In genomic region chr9:15469862-15470261, GRCh38 we compare ENCODE assay signal across 29 cellular contexts. TPM values are rescaled to one million over a fixed set of nuclear protein-coding genes. Genes with fewer than 3 reads are reported as not detected.
DNase-seq lines count a peak whose midpoint lies in the region; ATAC-seq, FAIRE-seq and TF ChIP-seq lines count a peak whose summit lies in the region.
"Had no signal": no experiment of that assay in that cellular context is flagged by ENCODE, and none has a peak within 500 bp of the region (broad histone marks: within the 10 kb centered on the region; RNA-seq: fewer than 3 reads in every experiment).

No MANE protein-coding gene starts in this region.

- no peaks in the 10 kb centered on the region for H3K4me1 ChIP-seq in GM12878 (ENCODE audit: control insufficient read depth, insufficient read depth, low read length)
- H3K4me1 ChIP-seq in neural progenitor cell, result no peaks in the 10 kb centered on the region
- H3K4me1 ChIP-seq: gastrocnemius medialis, left lung had no signal

- no peak overlapping the region for H3K27ac Mint-ChIP-seq in neural progenitor cell
- H3K27ac Mint-ChIP-seq: activated CD8-positive, alpha-beta T cell treated with anti-CD3 and anti-CD28 coated beads for 36 hours had no signal

- H3K27ac ChIP-seq in GM12878 (ENCODE audit: control insufficient read depth, insufficient read depth) (no peak overlapping the region), neural progenitor cell (peak overlapping the region; percentile 49)
- H3K27ac ChIP-seq: coronary artery, esophagus muscularis mucosa, gastrocnemius medialis, left lung, RWPE1, skin epidermis, stomach had no signal

- peaks cover 31% of the 10 kb centered on the region for H3K36me3 Mint-ChIP-seq in neural progenitor cell

- CTCF ChIA-PET in GM12878 (lab: Yijun Ruan, JAX), result interaction anchor here (1.1 to 6.4 kb wide), 6 partner anchors 12 to 70 kb away, joined by 3 to 34 read pairs (median 4); no protein-coding TSS in a partner anchor

- H2AFZ ChIP-seq in GM12878 (ENCODE audit: control insufficient read depth, low read depth, low read length) (no peak overlapping the region), neural progenitor cell (replicated peaks) (no peak overlapping the region)

- H3K27me3 ChIP-seq in GM12878 (replicated peaks in 1 of 2; ENCODE audit: control insufficient read depth in 2 of 2, insufficient read depth in 2 of 2, low read length in 1 of 2) (no peaks in the 10 kb centered on the region), neural progenitor cell (no peaks in the 10 kb centered on the region)
- H3K27me3 ChIP-seq: esophagus muscularis mucosa, gastrocnemius medialis, left lung, stomach had no signal

- H3K9me3 ChIP-seq in GM12878 (replicated peaks; ENCODE audit: control insufficient read depth, insufficient read depth, low read length) (no peaks in the 10 kb centered on the region), neural progenitor cell (ENCODE audit: low read depth) (no peaks in the 10 kb centered on the region)
- H3K9me3 ChIP-seq: esophagus muscularis mucosa, gastrocnemius medialis, left lung, stomach had no signal

- no peak for FAIRE-seq in GM12878 (lab: Jason Lieb, UNC)

- H3K36me3 ChIP-seq in GM12878 (ENCODE audit: control insufficient read depth in 2 of 2, insufficient read depth in 2 of 2, low read length in 1 of 2) (peaks cover 5 to 41% of the 10 kb centered on the region in 2 experiments), neural progenitor cell (peaks cover 76% of the 10 kb centered on the region)

- H3K4me1 Mint-ChIP-seq in neural progenitor cell, result no peaks in the 10 kb centered on the region
- H3K4me1 Mint-ChIP-seq: H9, immature natural killer cell had no signal

- H3F3A ChIP-seq in neural progenitor cell (ENCODE audit: low read depth), result peaks cover 78% of the 10 kb centered on the region

- in situ Hi-C loops in GM12878 (cut with MboI), result no loop called here

- H3K79me2 ChIP-seq in GM12878 (ENCODE audit: control insufficient read depth, insufficient read depth, low read length) (no peaks in the 10 kb centered on the region), neural progenitor cell (ENCODE audit: low read depth) (peaks cover 7% of the 10 kb centered on the region)

- H3K9me3 Mint-ChIP-seq in neural progenitor cell, result no peaks in the 10 kb centered on the region
- H3K9me3 Mint-ChIP-seq: activated CD8-positive, alpha-beta T cell treated with anti-CD3 and anti-CD28 coated beads for 36 hours; H9; IgD-negative memory B cell; immature natural killer cell had no signal

- TF ChIP-seq CTCF in GM12878 (IDR thresholded peaks at IDR 0.05 in 2 of 3, conservative IDR thresholded peaks at IDR 0.05 in 1 of 3; ENCODE audit: control insufficient read depth in 2 of 3, extremely low read depth in 1 of 3, insufficient read depth in 1 of 3, low read depth in 3 of 3, low read length in 3 of 3), result no peak
- no peak for TF ChIP-seq CTCF in neural progenitor cell (IDR thresholded peaks at IDR 0.05)

- H3K9ac ChIP-seq in GM12878 (ENCODE audit: control insufficient read depth, insufficient read depth, low read length), result no peak overlapping the region
- no peak overlapping the region for H3K9ac ChIP-seq in neural progenitor cell

- no peaks in the 10 kb centered on the region for H3K27me3 Mint-ChIP-seq in neural progenitor cell (ENCODE audit: insufficient read depth, low read depth)
- H3K27me3 Mint-ChIP-seq: activated CD8-positive, alpha-beta T cell treated with anti-CD3 and anti-CD28 coated beads for 36 hours; IgD-negative memory B cell had no signal

- intact Hi-C loops in GM12878 (cut with micrococcal nuclease; ENCODE audit: unreplicated experiment), result no loop called here

- SMC1A ChIA-PET in GM12878 (lab: Charles Lee; ENCODE audit: uncharacterized antibody, unreplicated experiment), result interaction anchor here (0.7 to 3.9 kb wide), 8 partner anchors 10 to 63 kb away, joined by 3 to 28 read pairs (median 5); no protein-coding TSS in a partner anchor

- H3K4me2 ChIP-seq in GM12878 (ENCODE audit: control insufficient read depth, insufficient read depth), result no peak overlapping the region
- H3K4me2 ChIP-seq in neural progenitor cell, result no peak overlapping the region

- no TSS peak for BruUV-seq in GM12878 (replicated peaks; lab: Mats Ljungman, UMichigan)

- POLR2A ChIA-PET in GM12878 (lab: Charles Lee), result interaction anchor here (0.8 to 1.2 kb wide), 3 partner anchors 34 to 60 kb away, joined by 3 to 4 read pairs (median 3); no protein-coding TSS in a partner anchor

- DNase-seq in NCI-H748 treated with DMSO at 0.1 percent for 48 hours (lab: John Stamatoyannopoulos, UW) (peak; percentile 8), NCI-H748 (lab: John Stamatoyannopoulos, UW; ENCODE audit: unreplicated experiment) (no peak), EH (ENCODE audit: low read depth) (peak; percentile 15), GM12878 (ENCODE audit: low read depth, low spot score) (no peak), neural progenitor cell (ENCODE audit: low spot score) (no peak), NCI-H1436 (lab: John Stamatoyannopoulos, UW) (no peak)
- DNase-seq: activated CD4-positive, CD25-positive, alpha-beta regulatory T cell treated with anti-CD3 and anti-CD28 coated beads, Interleukin-2, amount 50 U/mL, for 72 hours; activated CD8-positive, alpha-beta T cell treated with anti-CD3 and anti-CD28 coated beads for 36 hours; activated effector memory CD4-positive, alpha-beta T cell treated with anti-CD3 and anti-CD28 coated beads, Interleukin-2, amount 50 U/mL, for 16 hours; amygdala; gastrocnemius medialis; GDM1; H9; hypothalamus; immature natural killer cell; left lung; mesenchymal stem cell; NCI-H1048; NCI-H2227 treated with DMSO at 0.1 percent for 48 hours; nucleus accumbens; stomach; trophoblast cell had no signal

- no peak for TF ChIP-seq RAD21 in GM12878 (IDR thresholded peaks at IDR 0.05; ENCODE audit: insufficient read depth, low read depth, low read length)

- H3K4me3 ChIP-seq in GM12878, result no peak overlapping the region
- H3K4me3 ChIP-seq in neural progenitor cell, result no peak overlapping the region
- H3K4me3 ChIP-seq: coronary artery, esophagus muscularis mucosa, gastrocnemius medialis, left lung, skin epidermis, stomach had no signal

- RAD21 ChIA-PET in GM12878 (lab: Charles Lee; ENCODE audit: unreplicated experiment), result interaction anchor here (0.9 to 2.0 kb wide), 4 partner anchors 42 to 83 kb away, joined by 3 to 10 read pairs (median 4); partner anchors contain the start of gene CCDC171

- WGBS in GM12878 (ENCODE audit: insufficient coverage, insufficient replicate concordance, low lambda C conversion rate, missing lambda C conversion rate), result 98% methylated on average over 2 of the region's 2 CpGs

- no peak for TF ChIP-seq POLR2A in GM12878 (IDR thresholded peaks at IDR 0.05; ENCODE audit: low read depth, low read length)

- no peaks in the 10 kb centered on the region for H4K20me1 ChIP-seq in GM12878 (ENCODE audit: control insufficient read depth, insufficient read depth)
- peaks cover 2% of the 10 kb centered on the region for H4K20me1 ChIP-seq in neural progenitor cell (ENCODE audit: low read depth)

- ATAC-seq in GM12878 (no peak), GM21529 (IDR thresholded peaks at IDR 0.05; ENCODE audit: unreplicated experiment) (no peak), GM19328 (IDR thresholded peaks at IDR 0.05; ENCODE audit: unreplicated experiment) (no peak)
- ATAC-seq: activated CD8-positive, alpha-beta T cell treated with anti-CD3 and anti-CD28 coated beads for 36 hours; gastrocnemius medialis; left lung had no signal

- no peak for TF ChIP-seq EP300 in GM12878 (IDR thresholded peaks at IDR 0.05; ENCODE audit: borderline replicate concordance in 1 of 2, control insufficient read depth in 1 of 2, low read depth in 2 of 2, low read length in 2 of 2)

- no peak overlapping the region for H3K4me3 Mint-ChIP-seq in neural progenitor cell
- H3K4me3 Mint-ChIP-seq: activated CD8-positive, alpha-beta T cell treated with anti-CD3 and anti-CD28 coated beads for 36 hours; H9; IgD-negative memory B cell; immature natural killer cell had no signal

TF ChIP-seq in GM12878, 131 proteins besides CTCF, POLR2A, EP300 and RAD21 (continues in another document):
- no peak for TF ChIP-seq CHD4 (IDR thresholded peaks at IDR 0.05)

RNA-seq across cellular contexts. Expression of gene PSIP1, which starts 40.9 kb away (rescaled TPM):
- 404 and 409 TPM in 2 replicates for total RNA-seq in GM12878 (2013; cell fraction: nucleolus; rRNA removed)
- total RNA-seq in GM12878 (2014; rRNA removed) (130 and 159 TPM in 2 replicates), GM12878 (2014; rRNA removed; fragmentation: Illumina TruSeq; extraction: Trizol) (286 and 301 TPM in 2 replicates), GM12878 (2021) (181 and 186 TPM in 2 replicates), neural progenitor cell (ENCODE audit: low replicate concordance) (242 and 402 TPM in 2 replicates)
- 70.6 TPM for polyA plus RNA-seq in GM12878 (2011; ENCODE audit: low read depth)
- polyA plus RNA-seq in GM12878 (2011; rRNA removed) (179 and 352 TPM in 2 replicates), GM12878 (2014; fragmentation: Illumina TruSeq; extraction: Trizol) (295 and 442 TPM in 2 replicates), GM12878 (2014; fragmentation: Nextera tagmentation; extraction: Ambion mirVana) (100 to 1,000 TPM in 1 of 2 experiments, 10 to 100 TPM in 1; 75.5 to 115 TPM), GM12878 (2014; rRNA removed) (125 and 166 TPM in 2 replicates), GM12878 (2016; fragmentation: Nextera tagmentation; extraction: Ambion mirVana) (100 to 1,000 TPM; 100 to 299 TPM)
- 32.0 and 35.2 TPM in 2 replicates for polyA plus RNA-seq in GM12878 (2011; cell fraction: cytosol; rRNA removed)
- 101 and 128 TPM in 2 replicates for polyA plus RNA-seq in GM12878 (2011; cell fraction: nucleus; rRNA removed)
- polyA plus RNA-seq in GM12878 (2012), result 131 and 157 TPM in 2 replicates
- 45.0 and 60.9 TPM in 2 replicates for polyA minus RNA-seq in GM12878 (2011; rRNA and poly(A)+ RNA removed)
- polyA minus RNA-seq in GM12878 (2011; cell fraction: cytosol; rRNA and poly(A)+ RNA removed), result 58.1 and 72.3 TPM in 2 replicates
- 83.1 and 130 TPM in 2 replicates for polyA minus RNA-seq in GM12878 (2011; cell fraction: nucleus; rRNA and poly(A)+ RNA removed)

RNA-seq across cellular contexts. Expression of gene SNAPC3, which starts 47.2 kb away (rescaled TPM):
- total RNA-seq in GM12878 (2013; cell fraction: nucleolus; rRNA removed), result 168 and 171 TPM in 2 replicates
- total RNA-seq in GM12878 (2014; rRNA removed) (24.2 and 30.1 TPM in 2 replicates), GM12878 (2014; rRNA removed; fragmentation: Illumina TruSeq; extraction: Trizol) (27.8 and 28.4 TPM in 2 replicates), GM12878 (2021) (19.4 and 24.4 TPM in 2 replicates), neural progenitor cell (ENCODE audit: low replicate concordance) (59.5 and 68.7 TPM in 2 replicates)
- 7.4 TPM for polyA plus RNA-seq in GM12878 (2011; ENCODE audit: low read depth)
- polyA plus RNA-seq in GM12878 (2011; rRNA removed) (47.4 and 67.3 TPM in 2 replicates), GM12878 (2014; fragmentation: Illumina TruSeq; extraction: Trizol) (30.4 and 37.0 TPM in 2 replicates), GM12878 (2014; fragmentation: Nextera tagmentation; extraction: Ambion mirVana) (1 to 10 TPM; 5.7 to 7.4 TPM), GM12878 (2014; rRNA removed) (17.4 and 22.1 TPM in 2 replicates), GM12878 (2016; fragmentation: Nextera tagmentation; extraction: Ambion mirVana) (10 to 100 TPM; 25.1 to 28.0 TPM)
- polyA plus RNA-seq in GM12878 (2011; cell fraction: cytosol; rRNA removed), result 19.3 and 26.1 TPM in 2 replicates
- polyA plus RNA-seq in GM12878 (2011; cell fraction: nucleus; rRNA removed), result 32.3 and 32.8 TPM in 2 replicates
- 12.3 and 19.6 TPM in 2 replicates for polyA plus RNA-seq in GM12878 (2012)
- polyA minus RNA-seq in GM12878 (2011; rRNA and poly(A)+ RNA removed), result 28.0 and 45.0 TPM in 2 replicates
- polyA minus RNA-seq in GM12878 (2011; cell fraction: cytosol; rRNA and poly(A)+ RNA removed), result 9.5 and 12.3 TPM in 2 replicates
- 21.0 and 40.1 TPM in 2 replicates for polyA minus RNA-seq in GM12878 (2011; cell fraction: nucleus; rRNA and poly(A)+ RNA removed)

Comparison
In these comparisons a context has a peak if more than half of its experiments do, and no peak if none do; other contexts are left out.
1. DNase-seq: peak in NCI-H748 treated with DMSO at 0.1 percent for 48 hours (single experiment) and EH (single experiment); none in NCI-H748 (single experiment), GM12878 (single experiment), neural progenitor cell (single experiment) and NCI-H1436 (single experiment).